8 cellular contexts compared by ENCODE assay signal in genomic region chrX:103254921-103255455, GRCh38. TPM values are rescaled to one million over a fixed set of nuclear protein-coding genes. Genes with fewer than 3 reads are reported as not detected.
DNase-seq lines count a peak whose midpoint lies in the region; ATAC-seq, FAIRE-seq and TF ChIP-seq lines count a peak whose summit lies in the region.

A gene with protein sequence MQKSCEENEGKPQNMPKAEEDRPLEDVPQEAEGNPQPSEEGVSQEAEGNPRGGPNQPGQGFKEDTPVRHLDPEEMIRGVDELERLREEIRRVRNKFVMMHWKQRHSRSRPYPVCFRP (minus strand): TSS chrX:103255155. CDS start chrX:103253979, 1,176 bp downstream.

- peak; percentile 90 for DNase-seq in DMS114 treated with DMSO at 0.1 percent for 48 hours (lab: John Stamatoyannopoulos, UW; ENCODE audit: unreplicated experiment)
- peak; percentile 69 for DNase-seq in Jurkat, Clone E6-1 (ENCODE audit: low read depth, low spot score)
- peak; percentile 18 for DNase-seq in RCC 7860 (ENCODE audit: low spot score)
- DNase-seq in activated T-helper 2 cell treated with anti-CD3 and anti-CD28 coated beads, Interferon-gamma antibody, Interleukin-2, Interleukin-4, amounts not matched to agents 10 μg/mL and 5 μg/mL and 100 μg/mL, durations not matched to agents 14 hours and 24 hours and 36 hours (ENCODE audit: low spot score) = peak; percentile 42
- DNase-seq in fibroblast of pulmonary artery (ENCODE audit: low read depth) = peak; percentile 78
- peak; percentile 45 for DNase-seq in natural killer cell
- DNase-seq in stimulated activated naive CD4-positive, alpha-beta T cell treated with Interleukin-2 at 50 U/mL for 16 hours (lab: John Stamatoyannopoulos, UW) = peak; percentile 53

- peak within 1 kb of the TSS; percentile 98 for H3K4me3 Mint-ChIP-seq in activated T-helper 2 cell treated with anti-CD3 and anti-CD28 coated beads, Interferon-gamma antibody, Interleukin-2, Interleukin-4, amounts not matched to agents 10 μg/mL and 5 μg/mL and 100 μg/mL, durations not matched to agents 14 hours and 24 hours and 36 hours (ENCODE audit: low read depth)
- peak within 1 kb of the TSS; percentile 96 for H3K4me3 Mint-ChIP-seq in natural killer cell

- no peak for FAIRE-seq in RCC 7860 (lab: Jason Lieb, UNC)

- H3K4me3 ChIP-seq in Jurkat, Clone E6-1 (ENCODE audit: low read length) = peak within 1 kb of the TSS; percentile 80
- H3K4me3 ChIP-seq in fibroblast of pulmonary artery (replicated peaks; ENCODE audit: low read depth, low read length) = peak within 1 kb of the TSS; percentile 85

- intact Hi-C loops in activated T-helper 2 cell treated with anti-CD3 and anti-CD28 coated beads, Interferon-gamma antibody, Interleukin-2, Interleukin-4, amounts not matched to agents 10 μg/mL and 5 μg/mL and 100 μg/mL, durations not matched to agents 14 hours and 24 hours and 36 hours (cut with micrococcal nuclease) = loop anchor here (2.0 kb wide), 1 partner anchor 40 kb away; the partner anchor contains the start of gene BEX4
- intact Hi-C loops in natural killer cell (cut with micrococcal nuclease) = loop anchor here (2.0 kb wide), 1 partner anchor 40 kb away; the partner anchor contains the start of gene BEX4

- peaks cover 4% of the 10 kb centered on the region for H3K27me3 Mint-ChIP-seq in activated T-helper 2 cell treated with anti-CD3 and anti-CD28 coated beads, Interferon-gamma antibody, Interleukin-2, Interleukin-4, amounts not matched to agents 10 μg/mL and 5 μg/mL and 100 μg/mL, durations not matched to agents 14 hours and 24 hours and 36 hours (ENCODE audit: low read depth)
- no peaks in the 10 kb centered on the region for H3K27me3 Mint-ChIP-seq in natural killer cell (ENCODE audit: low read depth in 2 of 2)

- no peak for TF ChIP-seq CTCF in fibroblast of pulmonary artery (IDR thresholded peaks at IDR 0.05; ENCODE audit: low read length, missing control alignments)
- TF ChIP-seq CTCF in natural killer cell (IDR thresholded peaks at IDR 0.05) = no peak

- no peaks in the 10 kb centered on the region for H3K9me3 Mint-ChIP-seq in activated T-helper 2 cell treated with anti-CD3 and anti-CD28 coated beads, Interferon-gamma antibody, Interleukin-2, Interleukin-4, amounts not matched to agents 10 μg/mL and 5 μg/mL and 100 μg/mL, durations not matched to agents 14 hours and 24 hours and 36 hours
- no peaks in the 10 kb centered on the region for H3K9me3 Mint-ChIP-seq in natural killer cell

- ATAC-seq in GM21529 (IDR thresholded peaks at IDR 0.05; ENCODE audit: unreplicated experiment) = peak; percentile 95
- peak; percentile 88 to 92 (median 91) for ATAC-seq in natural killer cell

- H3K4me1 Mint-ChIP-seq in activated T-helper 2 cell treated with anti-CD3 and anti-CD28 coated beads, Interferon-gamma antibody, Interleukin-2, Interleukin-4, amounts not matched to agents 10 μg/mL and 5 μg/mL and 100 μg/mL, durations not matched to agents 14 hours and 24 hours and 36 hours (ENCODE audit: low read depth) = peaks cover 15% of the 10 kb centered on the region
- H3K4me1 Mint-ChIP-seq in natural killer cell = peaks cover 20 to 21% of the 10 kb centered on the region in 2 donors

- peaks cover 22% of the 10 kb centered on the region for H3K36me3 Mint-ChIP-seq in activated T-helper 2 cell treated with anti-CD3 and anti-CD28 coated beads, Interferon-gamma antibody, Interleukin-2, Interleukin-4, amounts not matched to agents 10 μg/mL and 5 μg/mL and 100 μg/mL, durations not matched to agents 14 hours and 24 hours and 36 hours (ENCODE audit: low read depth)
- no peaks in the 10 kb centered on the region for H3K36me3 Mint-ChIP-seq in natural killer cell

- peak within 1 kb of the TSS; percentile 96 for H3K27ac Mint-ChIP-seq in activated T-helper 2 cell treated with anti-CD3 and anti-CD28 coated beads, Interferon-gamma antibody, Interleukin-2, Interleukin-4, amounts not matched to agents 10 μg/mL and 5 μg/mL and 100 μg/mL, durations not matched to agents 14 hours and 24 hours and 36 hours
- H3K27ac Mint-ChIP-seq in natural killer cell = peak within 1 kb of the TSS; percentile 92 to 99

RNA-seq across cellular contexts. Expression of the gene that starts here (rescaled TPM):
- polyA plus RNA-seq in Jurkat, Clone E6-1 (2012; ENCODE audit: insufficient read depth, insufficient read length) = 67.9 TPM
- total RNA-seq in activated T-helper 2 cell treated with anti-CD3 and anti-CD28 coated beads, Interferon-gamma antibody, Interleukin-2, Interleukin-4, amounts not matched to agents 10 μg/mL and 5 μg/mL and 100 μg/mL, durations not matched to agents 14 hours and 24 hours and 36 hours = 28.1 and 30.1 TPM in 2 replicates
- 10 to 100 TPM; 17.2 to 26.5 (median 22.1) TPM for total RNA-seq in natural killer cell

Comparison
In these comparisons a context has a peak if more than half of its experiments do, and no peak if none do; other contexts are left out.
1. Peak in every context shown above with its lines: DNase-seq, ATAC-seq and H3K4me3 ChIP-seq.
2. DNase-seq: peak in every context shown above with its lines; median percentile 90 in DMS114 treated with DMSO at 0.1 percent for 48 hours; 78 in fibroblast of pulmonary artery; 69 in Jurkat, Clone E6-1; 53 in stimulated activated naive CD4-positive, alpha-beta T cell treated with Interleukin-2 at 50 U/mL for 16 hours; 45 in natural killer cell; 42 in activated T-helper 2 cell treated with anti-CD3 and anti-CD28 coated beads, Interferon-gamma antibody, Interleukin-2, Interleukin-4, amounts not matched to agents 10 μg/mL and 5 μg/mL and 100 μg/mL, durations not matched to agents 14 hours and 24 hours and 36 hours; 18 in RCC 7860.